In the genomic region with DNA sequence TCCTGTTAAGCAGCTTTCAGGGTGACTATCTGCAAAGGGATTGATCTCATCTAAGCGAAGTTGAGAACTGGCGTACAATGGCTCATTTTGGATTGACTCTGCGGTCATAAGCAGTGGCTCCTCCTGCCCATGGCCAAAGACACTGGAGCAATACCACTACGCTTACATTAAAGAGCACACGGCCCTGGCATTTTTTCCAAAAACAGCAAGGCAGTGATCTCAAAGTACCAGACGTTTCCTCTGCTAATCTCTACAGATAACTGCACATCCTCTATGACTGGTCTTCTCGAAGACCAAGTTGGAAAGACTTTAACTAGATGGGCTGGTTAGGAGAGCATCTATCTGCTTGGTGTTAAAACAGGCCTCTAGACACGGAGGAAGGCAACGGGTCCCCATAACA, we compare ENCODE assay signal across 1 cellular context.
TF ChIP-seq lines count a peak whose summit lies in the region.

No MANE protein-coding gene starts in this region.

TF ChIP-seq in endothelial cell of umbilical vein, 7 proteins besides CTCF, POLR2A, EP300 and RAD21:
- TF ChIP-seq EZH2 (IDR thresholded peaks at IDR 0.05; ENCODE audit: borderline replicate concordance, low read depth, low read length, severe bottlenecking) = no peak
- TF ChIP-seq, protein P1, sequence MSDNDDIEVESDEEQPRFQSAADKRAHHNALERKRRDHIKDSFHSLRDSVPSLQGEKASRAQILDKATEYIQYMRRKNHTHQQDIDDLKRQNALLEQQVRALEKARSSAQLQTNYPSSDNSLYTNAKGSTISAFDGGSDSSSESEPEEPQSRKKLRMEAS (IDR thresholded peaks at IDR 0.05; ENCODE audit: insufficient read depth, insufficient read length) = no peak
